21 cellular contexts compared by ENCODE assay signal in genomic region chr17:20989481-20989880, GRCh38. TPM values are rescaled to one million over a fixed set of nuclear protein-coding genes. Genes with fewer than 3 reads are reported as not detected.
DNase-seq lines count a peak whose midpoint lies in the region; ATAC-seq and TF ChIP-seq lines count a peak whose summit lies in the region.
"Had no signal": no experiment of that assay in that cellular context is flagged by ENCODE, and none has a peak within 500 bp of the region (broad histone marks: within the 10 kb centered on the region; RNA-seq: fewer than 3 reads in every experiment).

No MANE protein-coding gene starts in this region.

- H3K4me3 ChIP-seq in upper lobe of right lung = no peak overlapping the region
- H3K4me3 ChIP-seq: BLaER1 treated with 17β-estradiol and CSF1 and Interleukin-3, amounts not matched to agents 10 nM and 100 nM; GM12878 had no signal

- no peaks in the 10 kb centered on the region for H3K36me3 ChIP-seq in upper lobe of right lung
- H3K36me3 ChIP-seq: BLaER1 treated with 17β-estradiol and CSF1 and Interleukin-3, amounts not matched to agents 10 nM and 100 nM had no signal

- no peak for DNase-seq in stimulated activated naive CD8-positive, alpha-beta T cell treated with anti-CD3 and anti-CD28 coated beads, Interleukin-15, amount 100 ng/mL, for 72 hours
- no peak for DNase-seq in stimulated activated naive CD8-positive, alpha-beta T cell treated with anti-CD3 and anti-CD28 coated beads, Interleukin-15, Interleukin-2, amounts not matched to agents 100 U/mL and 50 U/mL, for 24 hours
- no peak for DNase-seq in endothelial cell (ENCODE audit: low spot score)
- no peak for DNase-seq in neural crest cell (ENCODE audit: low read depth, low spot score)
- peak; percentile 47 for DNase-seq in upper lobe of right lung
- DNase-seq in activated CD4-positive, alpha-beta T cell treated with anti-CD3 and anti-CD28 coated beads, Interleukin-2, amount 50 U/mL, for 4 hours = no peak
- DNase-seq in anterior cingulate cortex (lab: John Stamatoyannopoulos, UW) = no peak
- DNase-seq: CD8-positive, alpha-beta memory T cell; DMS53; EL; GOT3; MV-4-11; NCI-H1694 treated with DMSO at 0.1 percent for 48 hours; NCI-H2107; NCI-H2227 treated with DMSO at 0.1 percent for 48 hours; NCI-H524; SIG-M5 had no signal

- no peak overlapping the region for H3K27ac ChIP-seq in upper lobe of right lung
- H3K27ac ChIP-seq: BLaER1 treated with 17β-estradiol and CSF1 and Interleukin-3, amounts not matched to agents 10 nM and 100 nM; KMS-11 had no signal

- no peaks in the 10 kb centered on the region for H3K9me3 ChIP-seq in upper lobe of right lung
- H3K9me3 ChIP-seq: BLaER1 treated with 17β-estradiol and CSF1 and Interleukin-3, amounts not matched to agents 10 nM and 100 nM had no signal

- H3K9me3 Mint-ChIP-seq in stimulated activated naive CD8-positive, alpha-beta T cell treated with anti-CD3 and anti-CD28 coated beads, Interleukin-15, amount 100 ng/mL, for 72 hours = no peaks in the 10 kb centered on the region
- H3K9me3 Mint-ChIP-seq in endothelial cell (ENCODE audit: unreplicated experiment) (no peaks in the 10 kb centered on the region), neural crest cell (peaks cover 4% of the 10 kb centered on the region)
- H3K9me3 Mint-ChIP-seq: CD8-positive, alpha-beta memory T cell had no signal

- no peak overlapping the region for H3K4me3 Mint-ChIP-seq in stimulated activated naive CD8-positive, alpha-beta T cell treated with anti-CD3 and anti-CD28 coated beads, Interleukin-15, amount 100 ng/mL, for 72 hours
- no peak overlapping the region for H3K4me3 Mint-ChIP-seq in endothelial cell (ENCODE audit: unreplicated experiment)
- H3K4me3 Mint-ChIP-seq in neural crest cell = peak overlapping the region; percentile 14
- H3K4me3 Mint-ChIP-seq: CD8-positive, alpha-beta memory T cell had no signal

- TF ChIP-seq CTCF in endothelial cell (IDR thresholded peaks at IDR 0.05; ENCODE audit: unreplicated experiment) (no peak), neural crest cell (conservative IDR thresholded peaks at IDR 0.05) (no peak), upper lobe of right lung (IDR thresholded peaks at IDR 0.05) (no peak)

- peak overlapping the region; percentile 6 to 62 for H3K27ac Mint-ChIP-seq in stimulated activated naive CD8-positive, alpha-beta T cell treated with anti-CD3 and anti-CD28 coated beads, Interleukin-15, amount 100 ng/mL, for 72 hours
- peak overlapping the region; percentile 13 for H3K27ac Mint-ChIP-seq in endothelial cell (ENCODE audit: unreplicated experiment)
- peak overlapping the region; percentile 81 for H3K27ac Mint-ChIP-seq in neural crest cell (ENCODE audit: unreplicated experiment)

- no peaks in the 10 kb centered on the region for H3K27me3 Mint-ChIP-seq in stimulated activated naive CD8-positive, alpha-beta T cell treated with anti-CD3 and anti-CD28 coated beads, Interleukin-15, amount 100 ng/mL, for 72 hours
- peaks cover 5% of the 10 kb centered on the region for H3K27me3 Mint-ChIP-seq in endothelial cell (ENCODE audit: unreplicated experiment)
- peaks cover 12% of the 10 kb centered on the region for H3K27me3 Mint-ChIP-seq in neural crest cell (ENCODE audit: low read depth)
- H3K27me3 Mint-ChIP-seq: CD8-positive, alpha-beta memory T cell had no signal

- no peak for ATAC-seq in stimulated activated naive CD8-positive, alpha-beta T cell treated with anti-CD3 and anti-CD28 coated beads, Interleukin-15, amount 100 ng/mL, for 72 hours
- ATAC-seq in stimulated activated naive CD8-positive, alpha-beta T cell treated with anti-CD3 and anti-CD28 coated beads, Interleukin-15, Interleukin-2, amounts not matched to agents 100 U/mL and 50 U/mL, for 24 hours = no peak
- no peak for ATAC-seq in upper lobe of right lung
- ATAC-seq in GM21447 (IDR thresholded peaks at IDR 0.05; ENCODE audit: unreplicated experiment) = no peak
- ATAC-seq: GM12878 had no signal

- no peaks in the 10 kb centered on the region for H3K4me1 Mint-ChIP-seq in stimulated activated naive CD8-positive, alpha-beta T cell treated with anti-CD3 and anti-CD28 coated beads, Interleukin-15, amount 100 ng/mL, for 72 hours
- peaks cover 4% of the 10 kb centered on the region for H3K4me1 Mint-ChIP-seq in endothelial cell (ENCODE audit: unreplicated experiment)
- H3K4me1 Mint-ChIP-seq in neural crest cell = peaks cover 39% of the 10 kb centered on the region

- H3K36me3 Mint-ChIP-seq in endothelial cell (ENCODE audit: low read depth, unreplicated experiment) (no peaks in the 10 kb centered on the region), neural crest cell (ENCODE audit: low read depth) (peaks cover 13% of the 10 kb centered on the region)
- H3K36me3 Mint-ChIP-seq: CD8-positive, alpha-beta memory T cell had no signal

- intact Hi-C loops in upper lobe of right lung (cut with DNase I) = no loop called here

- no peaks in the 10 kb centered on the region for H3K27me3 ChIP-seq in upper lobe of right lung
- H3K27me3 ChIP-seq: BLaER1 treated with 17β-estradiol and CSF1 and Interleukin-3, amounts not matched to agents 10 nM and 100 nM had no signal

- H3K4me1 ChIP-seq in upper lobe of right lung = peaks cover 9% of the 10 kb centered on the region

RNA-seq across cellular contexts. Expression of gene USP22, which starts 53.3 kb away (rescaled TPM):
- total RNA-seq in endothelial cell (ENCODE audit: unreplicated experiment) = 294 TPM
- total RNA-seq in neural crest cell = 386 and 390 TPM in 2 replicates
- total RNA-seq in upper lobe of right lung = 160 TPM

Comparison
In these comparisons a context has a peak if more than half of its experiments do, and no peak if none do; other contexts are left out.
1. H3K27ac Mint-ChIP-seq: peak in every context shown above with its lines; median percentile 81 in neural crest cell; 34 in stimulated activated naive CD8-positive, alpha-beta T cell treated with anti-CD3 and anti-CD28 coated beads, Interleukin-15, amount 100 ng/mL, for 72 hours; 13 in endothelial cell.